ENCODE assay signal across 10 cellular contexts in genomic region chr10:100043344-100043743, GRCh38. TPM values are rescaled to one million over a fixed set of nuclear protein-coding genes. Genes with fewer than 3 reads are reported as not detected.
DNase-seq lines count a peak whose midpoint lies in the region; ATAC-seq and TF ChIP-seq lines count a peak whose summit lies in the region.
"Had no signal": no experiment of that assay in that cellular context is flagged by ENCODE, and none has a peak within 500 bp of the region (broad histone marks: within the 10 kb centered on the region; RNA-seq: fewer than 3 reads in every experiment).

No MANE protein-coding gene starts in this region.

- no peaks in the 10 kb centered on the region for H3K9me3 ChIP-seq in mucosa of descending colon

- peaks cover 2% of the 10 kb centered on the region for H3K4me1 ChIP-seq in mucosa of descending colon (ENCODE audit: low read depth)

- no peak for TF ChIP-seq CTCF in mucosa of descending colon (IDR thresholded peaks at IDR 0.05)

- H3K4me3 ChIP-seq in mucosa of descending colon, result no peak overlapping the region

- H3K36me3 ChIP-seq in mucosa of descending colon (ENCODE audit: low read depth), result no peaks in the 10 kb centered on the region

- ATAC-seq in SK-N-SH treated with all-trans-retinoic acid at 6 μM for 48 hours (0 out of 3 replicates have a peak, but pooled peaks have one; percentile 16), mucosa of descending colon (peak; percentile 73), sciatic nerve (no peak), GM21825 (IDR thresholded peaks at IDR 0.05; ENCODE audit: unreplicated experiment) (no peak)

- intact Hi-C loops in mucosa of descending colon (cut with DNase I, micrococcal nuclease) (no loop called here), sciatic nerve (cut with DNase I) (loop anchor here (5.0 kb wide), 1 partner anchor 426 kb away; no protein-coding TSS in a partner anchor)

- peak; percentile 35 for DNase-seq in stimulated activated CD4-positive, alpha-beta T cell treated with anti-CD3 and anti-CD28 coated beads, Interleukin-1b, Interleukin-23, amount 100 ng/mL, for 48 hours
- DNase-seq in stimulated activated CD4-positive, alpha-beta T cell treated with anti-CD3 and anti-CD28 coated beads, Interleukin-12 subunit alpha, Interleukin-12 subunit beta, amount 100 ng/mL, for 4 hours, result no peak
- DNase-seq in mucosa of descending colon (no peak), SKM-1 treated with dmso at 0.1 percent for 144 hours (lab: John Stamatoyannopoulos, UW; ENCODE audit: unreplicated experiment) (no peak), sciatic nerve (ENCODE audit: low spot score) (no peak), DMS153 (lab: John Stamatoyannopoulos, UW) (no peak)
- DNase-seq: activated CD8-positive, alpha-beta memory T cell treated with anti-CD3 and anti-CD28 coated beads for 24 hours; RPMI8226 had no signal

TF ChIP-seq in SK-N-SH treated with all-trans-retinoic acid at 6 μM for 48 hours, 23 proteins besides CTCF, POLR2A, EP300 and RAD21:
- no peak for TF ChIP-seq CSRNP3 (CRISPR knock-in tag; IDR thresholded peaks at IDR 0.05)
- TF ChIP-seq PPARA (CRISPR knock-in tag; IDR thresholded peaks at IDR 0.05; ENCODE audit: borderline replicate concordance), result no peak
- TF ChIP-seq ZNF8 (CRISPR knock-in tag; IDR thresholded peaks at IDR 0.05), result no peak
- no peak for TF ChIP-seq BACH2 (CRISPR knock-in tag; IDR thresholded peaks at IDR 0.05; ENCODE audit: borderline replicate concordance)

RNA-seq across cellular contexts. Expression of gene DNMBP, which starts 33.6 kb away (rescaled TPM):
- total RNA-seq in mucosa of descending colon (10 to 100 TPM; 37.1 to 60.0 (median 48.3) TPM), sciatic nerve (26.8 TPM)

RNA-seq across cellular contexts. Expression of gene CPN1, which starts 38.3 kb away (rescaled TPM):
- total RNA-seq in mucosa of descending colon, result under 1 TPM in 1 of 3 donors, not detected in 2; 0.14 TPM
- total RNA-seq in sciatic nerve, result not detected

Comparison
In these comparisons a context has a peak if more than half of its experiments do, and no peak if none do; other contexts are left out.
1. ATAC-seq: peak in SK-N-SH treated with all-trans-retinoic acid at 6 μM for 48 hours (single experiment) and mucosa of descending colon (single experiment); none in sciatic nerve (single experiment) and GM21825 (single experiment).